ENCODE assay signal across 20 cellular contexts in the genomic region with DNA sequence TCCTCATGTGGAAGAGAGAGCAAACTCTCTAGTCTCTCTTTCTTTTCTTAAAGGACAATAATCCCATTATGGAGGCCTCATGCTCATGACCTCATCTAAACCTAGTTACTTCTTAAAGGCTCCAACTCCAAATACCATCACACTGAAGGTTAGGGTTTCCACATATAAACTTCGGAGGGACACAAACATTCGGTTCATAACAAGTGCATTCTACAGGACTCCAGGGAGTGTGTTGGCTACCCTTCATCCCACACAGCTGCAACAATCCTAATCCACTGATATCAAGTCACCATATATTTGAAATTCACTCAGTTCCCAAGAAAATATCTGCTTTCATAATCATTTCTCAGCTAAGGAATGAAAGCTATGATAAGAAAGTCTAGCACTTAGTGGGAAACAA.
DNase-seq lines count a peak whose midpoint lies in the region; ATAC-seq and TF ChIP-seq lines count a peak whose summit lies in the region.
"Had no signal": no experiment of that assay in that cellular context is flagged by ENCODE, and none has a peak within 500 bp of the region (broad histone marks: within the 10 kb centered on the region; RNA-seq: fewer than 3 reads in every experiment).

No MANE protein-coding gene starts in this region.

- H3F3A ChIP-seq in DOHH2 (ENCODE audit: control insufficient read depth, insufficient read depth): 0 out of 2 replicates have a peak, but pooled peaks cover 5% of the 10 kb centered on the region

- CTCF ChIA-PET in Calu3 (lab: Charles Lee): no interaction called here
- CTCF ChIA-PET in activated CD4-positive, alpha-beta memory T cell treated with anti-CD3 and anti-CD28 coated beads for 36 hours (lab: Charles Lee): no interaction called here

- H3K9me3 ChIP-seq in DOHH2 (ENCODE audit: control insufficient read depth, insufficient read depth, low read length) (peaks cover 16% of the 10 kb centered on the region; the same call in 1 of the 2 replicates), OCI-LY3 (ENCODE audit: insufficient read depth, low read length) (peaks cover 4% of the 10 kb centered on the region), left ventricle myocardium inferior (replicated peaks) (peaks cover under 1% of the 10 kb centered on the region)

- H2AFZ ChIP-seq in OCI-LY3 (ENCODE audit: low read depth, low read length): no peak overlapping the region
- H2AFZ ChIP-seq: GM23338 had no signal

- H3K27me3 ChIP-seq in DOHH2 (ENCODE audit: control insufficient read depth, low read length) (no peaks in the 10 kb centered on the region), OCI-LY3 (ENCODE audit: low read depth, low read length) (no peaks in the 10 kb centered on the region), left ventricle myocardium inferior (ENCODE audit: low read depth) (no peaks in the 10 kb centered on the region)
- H3K27me3 ChIP-seq: BLaER1 treated with 17β-estradiol and CSF1 and Interleukin-3, amounts not matched to agents 10 nM and 100 nM had no signal

- H3K4me2 ChIP-seq in DOHH2 (ENCODE audit: low read length) (peak overlapping the region; percentile 41), OCI-LY3 (ENCODE audit: low read length) (no peak overlapping the region)
- H3K4me2 ChIP-seq: GM23338 had no signal

- H3K36me3 Mint-ChIP-seq in Calu3 (ENCODE audit: insufficient read depth, unreplicated experiment): no peaks in the 10 kb centered on the region
- H3K36me3 Mint-ChIP-seq in activated CD4-positive, alpha-beta memory T cell treated with anti-CD3 and anti-CD28 coated beads for 36 hours: no peaks in the 10 kb centered on the region

- 0 out of 2 replicates have a peak overlapping the region, but pooled peaks have one; percentile 42 for H3K27ac ChIP-seq in DOHH2 (ENCODE audit: low read depth, low read length)
- H3K27ac ChIP-seq in OCI-LY3 (ENCODE audit: low read length): peak overlapping the region; percentile 17; the same call in 1 of the 2 replicates
- H3K27ac ChIP-seq in left ventricle myocardium inferior (replicated peaks): peak overlapping the region; percentile 60

- H4K20me1 ChIP-seq in DOHH2 (ENCODE audit: control insufficient read depth, insufficient read depth, low read depth, low read length): no peaks in the 10 kb centered on the region
- no peaks in the 10 kb centered on the region for H4K20me1 ChIP-seq in OCI-LY3 (ENCODE audit: insufficient read depth, low read length)
- H4K20me1 ChIP-seq: BLaER1 treated with 17β-estradiol and CSF1 and Interleukin-3, amounts not matched to agents 10 nM and 100 nM had no signal

- H3K9me2 ChIP-seq in DOHH2 (replicated peaks; ENCODE audit: control insufficient read depth, low read length): no peaks in the 10 kb centered on the region

- no peaks in the 10 kb centered on the region for H3K79me2 ChIP-seq in DOHH2 (ENCODE audit: control insufficient read depth, low read length)
- H3K79me2 ChIP-seq in OCI-LY3 (ENCODE audit: low read length): no peaks in the 10 kb centered on the region

- ATAC-seq in sciatic nerve (peak; percentile 29), HG03139 (IDR thresholded peaks at IDR 0.05; ENCODE audit: unreplicated experiment) (no peak), GM21619 (IDR thresholded peaks at IDR 0.05; ENCODE audit: unreplicated experiment) (no peak)
- ATAC-seq: GM23338, HCT116 had no signal

- peaks cover 92% of the 10 kb centered on the region for H3K4me1 ChIP-seq in DOHH2 (ENCODE audit: control insufficient read depth, low read length)
- H3K4me1 ChIP-seq in OCI-LY3 (ENCODE audit: low read length): peaks cover 77% of the 10 kb centered on the region
- peaks cover 21% of the 10 kb centered on the region for H3K4me1 ChIP-seq in left ventricle myocardium inferior

- H3K27me3 Mint-ChIP-seq in Calu3 (ENCODE audit: unreplicated experiment): no peaks in the 10 kb centered on the region
- no peaks in the 10 kb centered on the region for H3K27me3 Mint-ChIP-seq in activated CD4-positive, alpha-beta memory T cell treated with anti-CD3 and anti-CD28 coated beads for 36 hours
- H3K27me3 Mint-ChIP-seq: CD8-positive, alpha-beta memory T cell had no signal

- no peak overlapping the region for H3K4me3 Mint-ChIP-seq in Calu3 (ENCODE audit: low read depth, unreplicated experiment)
- H3K4me3 Mint-ChIP-seq in activated CD4-positive, alpha-beta memory T cell treated with anti-CD3 and anti-CD28 coated beads for 36 hours: no peak overlapping the region
- H3K4me3 Mint-ChIP-seq: CD8-positive, alpha-beta memory T cell; GM23338 had no signal

- H3K4me3 ChIP-seq in DOHH2 (ENCODE audit: low read length) (no peak overlapping the region), OCI-LY3 (ENCODE audit: low read length) (no peak overlapping the region), left ventricle myocardium inferior (no peak overlapping the region)
- H3K4me3 ChIP-seq: BLaER1 treated with 17β-estradiol and CSF1 and Interleukin-3, amounts not matched to agents 10 nM and 100 nM; GM23338 had no signal

- no peak overlapping the region for H3K27ac Mint-ChIP-seq in Calu3 (ENCODE audit: unreplicated experiment)
- no peak overlapping the region for H3K27ac Mint-ChIP-seq in activated CD4-positive, alpha-beta memory T cell treated with anti-CD3 and anti-CD28 coated beads for 36 hours
- H3K27ac Mint-ChIP-seq: CD8-positive, alpha-beta memory T cell; GM23338 had no signal

- intact Hi-C loops in left ventricle myocardium inferior (cut with micrococcal nuclease): no loop called here
- intact Hi-C loops in sciatic nerve (cut with DNase I): no loop called here
- intact Hi-C loops in Calu3 (cut with micrococcal nuclease; ENCODE audit: unreplicated experiment): no loop called here
- intact Hi-C loops in activated CD4-positive, alpha-beta memory T cell treated with anti-CD3 and anti-CD28 coated beads for 36 hours (cut with micrococcal nuclease): no loop called here

- peaks cover 9% of the 10 kb centered on the region for H3K4me1 Mint-ChIP-seq in Calu3 (ENCODE audit: low read depth, unreplicated experiment)
- H3K4me1 Mint-ChIP-seq in activated CD4-positive, alpha-beta memory T cell treated with anti-CD3 and anti-CD28 coated beads for 36 hours (ENCODE audit: low read depth): peaks cover 30% of the 10 kb centered on the region

- peaks cover 2% of the 10 kb centered on the region for H3K9me3 Mint-ChIP-seq in Calu3 (ENCODE audit: low read depth, unreplicated experiment)
- H3K9me3 Mint-ChIP-seq in activated CD4-positive, alpha-beta memory T cell treated with anti-CD3 and anti-CD28 coated beads for 36 hours: no peaks in the 10 kb centered on the region
- H3K9me3 Mint-ChIP-seq: GM23338 had no signal

- H3K9ac ChIP-seq in OCI-LY3 (ENCODE audit: low read length): no peak overlapping the region
- H3K9ac ChIP-seq: BLaER1 treated with 17β-estradiol and CSF1 and Interleukin-3, amounts not matched to agents 10 nM and 100 nM had no signal

- no TSS peak for BruUV-seq in Calu3 (replicated peaks; lab: Mats Ljungman, UMichigan)

- TF ChIP-seq CTCF in DOHH2 (IDR thresholded peaks at IDR 0.05; ENCODE audit: low read depth, low read length, poor library complexity, severe bottlenecking) (no peak), OCI-LY3 (IDR thresholded peaks at IDR 0.05; ENCODE audit: low read depth, low read length) (no peak), left ventricle myocardium inferior (IDR thresholded peaks at IDR 0.05; ENCODE audit: borderline replicate concordance) (no peak), Calu3 (IDR thresholded peaks at IDR 0.05; ENCODE audit: unreplicated experiment) (no peak)

- no peak for DNase-seq in left ventricle myocardium inferior
- no peak for DNase-seq in sciatic nerve (ENCODE audit: low spot score)
- no peak for DNase-seq in Calu3
- no peak for DNase-seq in activated CD4-positive, alpha-beta memory T cell treated with anti-CD3 and anti-CD28 coated beads for 36 hours
- DNase-seq: CD8-positive, alpha-beta memory T cell; DMS79; NCI-H1092 treated with DMSO at 0.1 percent for 48 hours; NCI-H146; NCI-H2081 treated with DMSO at 0.1 percent for 48 hours; NCI-H446 treated with DMSO at 0.1 percent for 48 hours; NCI-H69; NK-92 treated with Interleukin-12 subunit alpha and Interleukin-12 subunit beta, amount 100 ng/mL, for 24 hours; SHP77 had no signal

- POLR2A ChIA-PET in activated CD4-positive, alpha-beta memory T cell treated with anti-CD3 and anti-CD28 coated beads for 36 hours (lab: Charles Lee): no interaction called here

- H3K36me3 ChIP-seq in DOHH2 (ENCODE audit: control insufficient read depth, low read length) (peaks cover 17% of the 10 kb centered on the region), OCI-LY3 (replicated peaks; ENCODE audit: low read depth, low read length) (peaks cover 8% of the 10 kb centered on the region), left ventricle myocardium inferior (no peaks in the 10 kb centered on the region)
